Comparison of ENCODE assay signal across 17 cellular contexts in the genomic region with DNA sequence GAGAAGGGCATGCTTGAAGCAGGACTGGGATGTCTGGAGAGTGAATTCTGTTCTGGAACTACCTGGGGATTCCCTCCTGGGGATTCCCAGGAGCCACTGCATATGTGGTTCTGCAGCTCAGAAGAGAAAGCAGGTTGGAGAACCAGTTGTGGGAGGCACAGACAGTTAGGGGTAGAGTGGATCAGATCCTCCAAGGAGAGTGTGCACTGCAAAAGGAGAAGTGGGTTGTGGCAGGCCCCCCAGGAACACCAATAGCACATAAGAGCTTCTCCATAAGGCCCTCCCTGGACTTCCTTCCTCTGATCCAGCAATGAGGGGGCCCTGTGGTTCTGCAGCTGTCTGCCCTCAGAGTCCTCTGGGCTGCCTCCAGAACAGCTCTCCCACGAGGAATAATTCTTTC.
DNase-seq lines count a peak whose midpoint lies in the region; ATAC-seq, FAIRE-seq and TF ChIP-seq lines count a peak whose summit lies in the region.
"Had no signal": no experiment of that assay in that cellular context is flagged by ENCODE, and none has a peak within 500 bp of the region (broad histone marks: within the 10 kb centered on the region; RNA-seq: fewer than 3 reads in every experiment).

No MANE protein-coding gene starts in this region.

- peak overlapping the region; percentile 50 for H3K4me2 ChIP-seq in BLaER1
- H3K4me2 ChIP-seq: A549 had no signal

- H3K4me1 ChIP-seq in BLaER1: peaks cover 30% of the 10 kb centered on the region
- no peaks in the 10 kb centered on the region for H3K4me1 ChIP-seq in pancreas
- no peaks in the 10 kb centered on the region for H3K4me1 ChIP-seq in testis
- H3K4me1 ChIP-seq: A549, SJCRH30 had no signal

- no peak overlapping the region for H3K4me3 ChIP-seq in BLaER1
- H3K4me3 ChIP-seq in GM12865 (ENCODE audit: low read depth, low read length): no peak overlapping the region
- no peak overlapping the region for H3K4me3 ChIP-seq in pancreas
- H3K4me3 ChIP-seq in testis: no peak overlapping the region
- H3K4me3 ChIP-seq: A549, SJCRH30 had no signal

- H3K27ac ChIP-seq in BLaER1: no peak overlapping the region
- H3K27ac ChIP-seq in pancreas: no peak overlapping the region
- no peak overlapping the region for H3K27ac ChIP-seq in testis
- H3K27ac ChIP-seq: A549, SJCRH30 had no signal

- H3K27me3 ChIP-seq in BLaER1: no peaks in the 10 kb centered on the region
- H3K27me3 ChIP-seq in pancreas: no peaks in the 10 kb centered on the region
- H3K27me3 ChIP-seq in testis: no peaks in the 10 kb centered on the region
- H3K27me3 ChIP-seq: SJCRH30 had no signal

- 14 to 21% methylated on average over 1 of the region's 1 CpG for WGBS in pancreas, 2 donors
- 27 to 48% methylated on average over 1 of the region's 1 CpG for WGBS in testis, 2 donors

- H3K36me3 ChIP-seq in BLaER1 (no peaks in the 10 kb centered on the region), pancreas (no peaks in the 10 kb centered on the region), testis (ENCODE audit: low read depth, missing control alignments) (no peaks in the 10 kb centered on the region)
- H3K36me3 ChIP-seq: SJCRH30 had no signal

- H3K9me3 ChIP-seq in BLaER1 (no peaks in the 10 kb centered on the region), pancreas (no peaks in the 10 kb centered on the region), testis (no peaks in the 10 kb centered on the region)
- H3K9me3 ChIP-seq: A549, SJCRH30 had no signal

- no peak for FAIRE-seq in pancreas (lab: Jason Lieb, UNC)
- FAIRE-seq: A549, RCC 7860 had no signal

- DNase-seq in GM12865 (ENCODE audit: low read depth) (peak; percentile 31), NOMO-1 (lab: John Stamatoyannopoulos, UW; ENCODE audit: unreplicated experiment in 2 of 2) (peak; percentile 16 to 35), UCSD-AML1 (lab: John Stamatoyannopoulos, UW; ENCODE audit: unreplicated experiment) (peak; percentile 41), pancreas (no peak), testis (no peak), anterior cingulate cortex (lab: John Stamatoyannopoulos, UW) (no peak), SKM-1 treated with dmso at 0.1 percent for 144 hours (lab: John Stamatoyannopoulos, UW; ENCODE audit: unreplicated experiment) (no peak)
- DNase-seq: CD8-positive, alpha-beta T cell; NCI-H1092 treated with DMSO at 0.1 percent for 48 hours; NCI-H1694 treated with DMSO at 0.1 percent for 48 hours; NCI-H69; NK-92 treated with Interleukin-12 subunit alpha and Interleukin-12 subunit beta, amount 100 ng/mL, for 24 hours; SJCRH30 had no signal

- H3K9ac ChIP-seq in BLaER1: no peak overlapping the region

- intact Hi-C loops in pancreas (cut with DNase I) (no loop called here), testis (cut with DNase I; ENCODE audit: low total_unique reads) (no loop called here)

- H4K20me1 ChIP-seq in BLaER1: no peaks in the 10 kb centered on the region

- ATAC-seq in pancreas: no peak
- ATAC-seq: A549; CD8-positive, alpha-beta T cell; HCT116 had no signal

- TF ChIP-seq CTCF in GM12865 (IDR thresholded peaks at IDR 0.05; ENCODE audit: insufficient read depth, low read depth, low read length, missing control alignments) (no peak), pancreas (IDR thresholded peaks at IDR 0.05) (no peak), testis (IDR thresholded peaks at IDR 0.05) (no peak)

- TF ChIP-seq POLR2A in testis (IDR thresholded peaks at IDR 0.05): no peak

Comparison
In these comparisons a context has a peak if more than half of its experiments do, and no peak if none do; other contexts are left out.
1. DNase-seq: peak in GM12865 (single experiment), NOMO-1 (2 of 2) and UCSD-AML1 (single experiment); none in pancreas (0 of 6), testis (single experiment), anterior cingulate cortex (0 of 58) and SKM-1 treated with dmso at 0.1 percent for 144 hours (single experiment).